1 cellular context compared by ENCODE assay signal in the genomic region with DNA sequence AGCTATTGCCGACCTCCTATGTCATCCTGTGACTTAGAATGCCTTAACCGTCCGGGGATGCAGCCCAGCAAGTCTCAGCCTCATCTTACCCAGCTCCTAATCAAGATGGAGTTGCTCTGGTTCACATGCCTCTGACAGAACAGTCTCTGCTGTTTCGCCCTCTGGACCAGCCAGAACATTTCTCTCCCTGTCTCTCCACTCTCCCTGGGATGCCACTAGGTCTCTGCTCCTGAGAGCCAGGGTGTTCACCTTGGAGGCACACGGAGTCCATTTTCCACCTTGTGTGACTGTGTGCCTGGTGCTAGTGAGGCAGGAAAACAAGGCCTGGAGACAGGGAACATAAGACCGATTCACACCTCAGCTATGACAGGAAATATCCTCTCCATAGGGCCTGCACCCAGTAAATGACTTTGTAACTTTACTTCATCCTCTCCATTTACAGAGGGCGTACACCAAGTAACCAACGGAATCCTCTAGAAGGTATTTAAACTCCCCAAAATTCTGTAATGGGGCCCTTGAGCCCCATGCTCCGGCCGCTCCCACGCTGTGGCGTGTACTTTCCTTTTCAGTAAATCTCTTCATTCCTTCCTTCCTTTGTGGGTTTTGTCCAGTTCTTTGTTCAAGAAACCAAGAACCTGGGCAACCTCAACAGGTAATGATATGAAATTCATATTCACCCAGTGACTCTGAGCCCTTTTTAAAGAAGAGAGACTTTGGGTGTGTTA.
TF ChIP-seq lines count a peak whose summit lies in the region.

No MANE protein-coding gene starts in this region.

TF ChIP-seq in GM12878, 131 proteins besides CTCF, POLR2A, EP300 and RAD21:
- TF ChIP-seq, protein P1, sequence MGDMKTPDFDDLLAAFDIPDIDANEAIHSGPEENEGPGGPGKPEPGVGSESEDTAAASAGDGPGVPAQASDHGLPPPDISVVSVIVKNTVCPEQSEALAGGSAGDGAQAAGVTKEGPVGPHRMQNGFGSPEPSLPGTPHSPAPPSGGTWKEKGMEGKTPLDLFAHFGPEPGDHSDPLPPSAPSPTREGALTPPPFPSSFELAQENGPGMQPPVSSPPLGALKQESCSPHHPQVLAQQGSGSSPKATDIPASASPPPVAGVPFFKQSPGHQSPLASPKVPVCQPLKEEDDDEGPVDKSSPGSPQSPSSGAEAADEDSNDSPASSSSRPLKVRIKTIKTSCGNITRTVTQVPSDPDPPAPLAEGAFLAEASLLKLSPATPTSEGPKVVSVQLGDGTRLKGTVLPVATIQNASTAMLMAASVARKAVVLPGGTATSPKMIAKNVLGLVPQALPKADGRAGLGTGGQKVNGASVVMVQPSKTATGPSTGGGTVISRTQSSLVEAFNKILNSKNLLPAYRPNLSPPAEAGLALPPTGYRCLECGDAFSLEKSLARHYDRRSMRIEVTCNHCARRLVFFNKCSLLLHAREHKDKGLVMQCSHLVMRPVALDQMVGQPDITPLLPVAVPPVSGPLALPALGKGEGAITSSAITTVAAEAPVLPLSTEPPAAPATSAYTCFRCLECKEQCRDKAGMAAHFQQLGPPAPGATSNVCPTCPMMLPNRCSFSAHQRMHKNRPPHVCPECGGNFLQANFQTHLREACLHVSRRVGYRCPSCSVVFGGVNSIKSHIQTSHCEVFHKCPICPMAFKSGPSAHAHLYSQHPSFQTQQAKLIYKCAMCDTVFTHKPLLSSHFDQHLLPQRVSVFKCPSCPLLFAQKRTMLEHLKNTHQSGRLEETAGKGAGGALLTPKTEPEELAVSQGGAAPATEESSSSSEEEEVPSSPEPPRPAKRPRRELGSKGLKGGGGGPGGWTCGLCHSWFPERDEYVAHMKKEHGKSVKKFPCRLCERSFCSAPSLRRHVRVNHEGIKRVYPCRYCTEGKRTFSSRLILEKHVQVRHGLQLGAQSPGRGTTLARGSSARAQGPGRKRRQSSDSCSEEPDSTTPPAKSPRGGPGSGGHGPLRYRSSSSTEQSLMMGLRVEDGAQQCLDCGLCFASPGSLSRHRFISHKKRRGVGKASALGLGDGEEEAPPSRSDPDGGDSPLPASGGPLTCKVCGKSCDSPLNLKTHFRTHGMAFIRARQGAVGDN (IDR thresholded peaks at IDR 0.05) = peak; percentile 52; the same call in 1 of the 2 replicates
- TF ChIP-seq YY1 (IDR thresholded peaks at IDR 0.05; ENCODE audit: low read depth, low read length) = 0 out of 2 replicates have a peak, but pooled peaks have one; percentile 8
- TF ChIP-seq, protein P2, sequence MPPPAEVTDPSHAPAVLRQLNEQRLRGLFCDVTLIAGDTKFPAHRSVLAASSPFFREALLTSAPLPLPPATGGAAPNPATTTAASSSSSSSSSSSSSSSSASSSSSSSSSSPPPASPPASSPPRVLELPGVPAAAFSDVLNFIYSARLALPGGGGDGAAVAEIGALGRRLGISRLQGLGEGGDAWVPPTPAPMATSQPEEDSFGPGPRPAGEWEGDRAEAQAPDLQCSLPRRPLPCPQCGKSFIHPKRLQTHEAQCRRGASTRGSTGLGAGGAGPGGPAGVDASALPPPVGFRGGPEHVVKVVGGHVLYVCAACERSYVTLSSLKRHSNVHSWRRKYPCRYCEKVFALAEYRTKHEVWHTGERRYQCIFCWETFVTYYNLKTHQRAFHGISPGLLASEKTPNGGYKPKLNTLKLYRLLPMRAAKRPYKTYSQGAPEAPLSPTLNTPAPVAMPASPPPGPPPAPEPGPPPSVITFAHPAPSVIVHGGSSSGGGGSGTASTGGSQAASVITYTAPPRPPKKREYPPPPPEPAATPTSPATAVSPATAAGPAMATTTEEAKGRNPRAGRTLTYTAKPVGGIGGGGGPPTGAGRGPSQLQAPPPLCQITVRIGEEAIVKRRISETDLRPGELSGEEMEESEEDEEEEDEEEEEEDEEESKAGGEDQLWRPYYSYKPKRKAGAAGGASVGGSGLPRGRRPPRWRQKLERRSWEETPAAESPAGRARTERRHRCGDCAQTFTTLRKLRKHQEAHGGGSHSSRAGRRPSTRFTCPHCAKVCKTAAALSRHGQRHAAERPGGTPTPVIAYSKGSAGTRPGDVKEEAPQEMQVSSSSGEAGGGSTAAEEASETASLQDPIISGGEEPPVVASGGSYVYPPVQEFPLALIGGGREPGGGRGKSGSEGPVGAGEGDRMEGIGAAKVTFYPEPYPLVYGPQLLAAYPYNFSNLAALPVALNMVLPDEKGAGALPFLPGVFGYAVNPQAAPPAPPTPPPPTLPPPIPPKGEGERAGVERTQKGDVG (CRISPR knock-in tag; IDR thresholded peaks at IDR 0.05) = no peak
- TF ChIP-seq, protein P3, sequence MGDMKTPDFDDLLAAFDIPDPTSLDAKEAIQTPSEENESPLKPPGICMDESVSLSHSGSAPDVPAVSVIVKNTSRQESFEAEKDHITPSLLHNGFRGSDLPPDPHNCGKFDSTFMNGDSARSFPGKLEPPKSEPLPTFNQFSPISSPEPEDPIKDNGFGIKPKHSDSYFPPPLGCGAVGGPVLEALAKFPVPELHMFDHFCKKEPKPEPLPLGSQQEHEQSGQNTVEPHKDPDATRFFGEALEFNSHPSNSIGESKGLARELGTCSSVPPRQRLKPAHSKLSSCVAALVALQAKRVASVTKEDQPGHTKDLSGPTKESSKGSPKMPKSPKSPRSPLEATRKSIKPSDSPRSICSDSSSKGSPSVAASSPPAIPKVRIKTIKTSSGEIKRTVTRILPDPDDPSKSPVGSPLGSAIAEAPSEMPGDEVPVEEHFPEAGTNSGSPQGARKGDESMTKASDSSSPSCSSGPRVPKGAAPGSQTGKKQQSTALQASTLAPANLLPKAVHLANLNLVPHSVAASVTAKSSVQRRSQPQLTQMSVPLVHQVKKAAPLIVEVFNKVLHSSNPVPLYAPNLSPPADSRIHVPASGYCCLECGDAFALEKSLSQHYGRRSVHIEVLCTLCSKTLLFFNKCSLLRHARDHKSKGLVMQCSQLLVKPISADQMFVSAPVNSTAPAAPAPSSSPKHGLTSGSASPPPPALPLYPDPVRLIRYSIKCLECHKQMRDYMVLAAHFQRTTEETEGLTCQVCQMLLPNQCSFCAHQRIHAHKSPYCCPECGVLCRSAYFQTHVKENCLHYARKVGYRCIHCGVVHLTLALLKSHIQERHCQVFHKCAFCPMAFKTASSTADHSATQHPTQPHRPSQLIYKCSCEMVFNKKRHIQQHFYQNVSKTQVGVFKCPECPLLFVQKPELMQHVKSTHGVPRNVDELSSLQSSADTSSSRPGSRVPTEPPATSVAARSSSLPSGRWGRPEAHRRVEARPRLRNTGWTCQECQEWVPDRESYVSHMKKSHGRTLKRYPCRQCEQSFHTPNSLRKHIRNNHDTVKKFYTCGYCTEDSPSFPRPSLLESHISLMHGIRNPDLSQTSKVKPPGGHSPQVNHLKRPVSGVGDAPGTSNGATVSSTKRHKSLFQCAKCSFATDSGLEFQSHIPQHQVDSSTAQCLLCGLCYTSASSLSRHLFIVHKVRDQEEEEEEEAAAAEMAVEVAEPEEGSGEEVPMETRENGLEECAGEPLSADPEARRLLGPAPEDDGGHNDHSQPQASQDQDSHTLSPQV (IDR thresholded peaks at IDR 0.05) = peak; percentile 43; the same call in 1 of the 2 replicates
- TF ChIP-seq RUNX3 (IDR thresholded peaks at IDR 0.05; ENCODE audit: low read length) = peak; percentile 31; the same call in 1 of the 2 replicates
